In genomic region chr3:25428003-25428861, GRCh38 we compare ENCODE assay signal across 8 cellular contexts. TPM values are rescaled to one million over a fixed set of nuclear protein-coding genes. Genes with fewer than 3 reads are reported as not detected.
DNase-seq lines count a peak whose midpoint lies in the region; ATAC-seq and TF ChIP-seq lines count a peak whose summit lies in the region.

RARB (plus strand) TSS chr3:25428263; CDS start chr3:25428732, 469 bp downstream.

- peak within 1 kb of the TSS; percentile 100 for H3K27ac Mint-ChIP-seq in mesothelial cell of epicardium

- H3K36me3 Mint-ChIP-seq in mesothelial cell of epicardium, result no peaks in the 10 kb centered on the region

- H3K27me3 Mint-ChIP-seq in mesothelial cell of epicardium (ENCODE audit: low read depth), result no peaks in the 10 kb centered on the region

- TF ChIP-seq EP300 in upper lobe of left lung (IDR thresholded peaks at IDR 0.05), result peak in 2 of 4 donors; percentile 18 to 75

- peak; percentile 52 for DNase-seq in GM04504 (ENCODE audit: low read depth)
- peak; percentile 79 to 87 for DNase-seq in SJSA1 (ENCODE audit: low read depth in 1 of 2, low spot score in 2 of 2)
- peak; percentile 52 to 79 for DNase-seq in mesothelial cell of epicardium (ENCODE audit: low spot score in 2 of 2, unreplicated experiment in 2 of 2)
- DNase-seq in upper lobe of left lung, result peak in 1 of 2 donors; percentile 66
- DNase-seq in activated CD8-positive, alpha-beta memory T cell treated with anti-CD3 and anti-CD28 coated beads for 24 hours, result no peak

- WGBS in upper lobe of left lung, 2 donors, result 2 to 4% methylated on average over 23 to 26 of the region's 26 CpGs

- peak in 3 of 4 donors; percentile 50 to 75 (median 74) for TF ChIP-seq POLR2A in upper lobe of left lung (IDR thresholded peaks at IDR 0.05)

- H3K27ac ChIP-seq in SJSA1 (peak within 1 kb of the TSS; percentile 84), upper lobe of left lung (peak within 1 kb of the TSS; percentile 73 to 89 (median 84))

- ATAC-seq in HG03139 (IDR thresholded peaks at IDR 0.05; ENCODE audit: unreplicated experiment) (peak; percentile 76), esophagus mucosa (peak; percentile 91), upper lobe of left lung (ENCODE audit: low FRiP score in 2 of 2) (peak; percentile 88 to 92), HG03108 (IDR thresholded peaks at IDR 0.05; ENCODE audit: unreplicated experiment) (no peak)

- H3K9me3 ChIP-seq in SJSA1 (replicated peaks) (no peaks in the 10 kb centered on the region), upper lobe of left lung (no peaks in the 10 kb centered on the region)

- H3K4me3 ChIP-seq in SJSA1 (peak within 1 kb of the TSS; percentile 49), upper lobe of left lung (peak within 1 kb of the TSS; percentile 49 to 57 (median 55))

- no peaks in the 10 kb centered on the region for H3K27me3 ChIP-seq in SJSA1 (replicated peaks)
- H3K27me3 ChIP-seq in upper lobe of left lung, result no peaks in the 10 kb centered on the region

- no peak for TF ChIP-seq CTCF in mesothelial cell of epicardium (IDR thresholded peaks at IDR 0.05; ENCODE audit: unreplicated experiment)
- TF ChIP-seq CTCF in upper lobe of left lung (IDR thresholded peaks at IDR 0.05), result no peak

- H3K4me1 Mint-ChIP-seq in mesothelial cell of epicardium, result peaks cover 60% of the 10 kb centered on the region

- H3K4me1 ChIP-seq in SJSA1 (replicated peaks) (peaks cover 44% of the 10 kb centered on the region), upper lobe of left lung (peaks cover 0 to 21% (median 11%) of the 10 kb centered on the region in 4 donors)

- peak within 1 kb of the TSS; percentile 100 for H3K4me3 Mint-ChIP-seq in mesothelial cell of epicardium

- no peaks in the 10 kb centered on the region for H3K9me3 Mint-ChIP-seq in mesothelial cell of epicardium

- no peaks in the 10 kb centered on the region for H3K36me3 ChIP-seq in SJSA1
- no peaks in the 10 kb centered on the region for H3K36me3 ChIP-seq in upper lobe of left lung

RNA-seq across cellular contexts. Expression of gene RARB, which starts in this region (rescaled TPM):
- 11.7 and 17.9 TPM in 2 replicates for total RNA-seq in SJSA1 (2014; rRNA removed; shearing (Covaris generic))
- total RNA-seq in esophagus mucosa (2.5 TPM), mesothelial cell of epicardium (106 to 117 TPM (median 117 TPM) in 3 replicates), upper lobe of left lung (10 to 100 TPM in 2 of 6 donors, 1 to 10 TPM in 4; 3.9 to 15.4 (median 6.4) TPM)
